22 cellular contexts compared by ENCODE assay signal in genomic region chr7:137324796-137325700, GRCh38. TPM values are rescaled to one million over a fixed set of nuclear protein-coding genes. Genes with fewer than 3 reads are reported as not detected.
"Had no signal": no experiment of that assay in that cellular context is flagged by ENCODE, and none has a peak within 500 bp of the region (broad histone marks: within the 10 kb centered on the region; RNA-seq: fewer than 3 reads in every experiment).

No MANE protein-coding gene starts in this region.

- H3K36me3 Mint-ChIP-seq: activated CD8-positive, alpha-beta memory T cell treated with anti-CD3 and anti-CD28 coated beads, Interleukin-2, amount 10 ng/mL, durations not matched to agents 7 days and 5 days; activated naive CD8-positive, alpha-beta T cell had no signal

- H3K4me1 Mint-ChIP-seq: activated CD4-positive, alpha-beta T cell treated with anti-CD3 and anti-CD28 coated beads, Interleukin-2, amount 10 ng/mL, durations not matched to agents 24 days and 14 days; activated CD8-positive, alpha-beta memory T cell treated with anti-CD3 and anti-CD28 coated beads, Interleukin-2, amount 10 ng/mL, durations not matched to agents 7 days and 5 days had no signal

- H3K27me3 ChIP-seq: brain microvascular endothelial cell had no signal

- H3K36me3 ChIP-seq: brain microvascular endothelial cell had no signal

- DNase-seq: activated CD4-positive, alpha-beta T cell treated with anti-CD3 and anti-CD28 coated beads for 1 hour; activated CD4-positive, alpha-beta T cell treated with anti-CD3 and anti-CD28 coated beads, Interleukin-2, amount 10 ng/mL, durations not matched to agents 24 days and 14 days; activated CD4-positive, alpha-beta T cell treated with anti-CD3 and anti-CD28 coated beads, Interleukin-2, amount 50 U/mL, for 48 hours; activated CD8-positive, alpha-beta memory T cell treated with anti-CD3 and anti-CD28 coated beads, Interleukin-2, amount 10 ng/mL, durations not matched to agents 7 days and 5 days; activated effector memory CD4-positive, alpha-beta T cell treated with anti-CD3 and anti-CD28 coated beads, Interleukin-2, amount 50 U/mL, for 16 hours; activated naive CD4-positive, alpha-beta T cell treated with anti-CD3 and anti-CD28 coated beads for 36 hours; activated T-cell treated with anti-CD3 and anti-CD28 coated beads, Interleukin-2, amount 50 U/mL, for 24 hours; amygdala; brain microvascular endothelial cell; cerebellar nuclear complex; NCI-H2107; NCI-H2171 treated with DMSO at 0.1 percent for 48 hours; NCI-H226; NCI-H526; NK-92 treated with Interleukin-12 subunit alpha and Interleukin-12 subunit beta, amount 100 ng/mL, for 24 hours; OCI-M1; RPMI8226 had no signal

- ATAC-seq: activated CD8-positive, alpha-beta memory T cell treated with anti-CD3 and anti-CD28 coated beads, Interleukin-2, amount 10 ng/mL, durations not matched to agents 7 days and 5 days; Panc1; Right ventricle myocardium inferior had no signal

- H3K27ac Mint-ChIP-seq: activated CD4-positive, alpha-beta T cell treated with anti-CD3 and anti-CD28 coated beads, Interleukin-2, amount 10 ng/mL, durations not matched to agents 24 days and 14 days; activated CD8-positive, alpha-beta memory T cell treated with anti-CD3 and anti-CD28 coated beads, Interleukin-2, amount 10 ng/mL, durations not matched to agents 7 days and 5 days; activated naive CD4-positive, alpha-beta T cell treated with anti-CD3 and anti-CD28 coated beads for 36 hours; activated naive CD8-positive, alpha-beta T cell; activated T-cell treated with anti-CD3 and anti-CD28 coated beads, Interleukin-2, amount 50 U/mL, for 24 hours; activated T-helper 1 cell treated with anti-CD3 and anti-CD28 coated beads, Interleukin-12 subunit alpha, Interleukin-12 subunit beta, Interleukin-2, Interleukin-4 antibody, amounts not matched to agents 30 ng/mL and 10 ng/mL and 1 ng/mL, durations not matched to agents 14 hours and 24 hours and 36 hours; T-helper 1 cell treated with Interleukin-12 subunit alpha and Interleukin-12 subunit beta and Interleukin-4 antibody, amounts not matched to agents 30 μg/mL and 1 μg/mL, for 36 hours had no signal

- H3K9me3 Mint-ChIP-seq: activated CD4-positive, alpha-beta T cell treated with anti-CD3 and anti-CD28 coated beads, Interleukin-2, amount 10 ng/mL, durations not matched to agents 24 days and 14 days; activated T-helper 1 cell treated with anti-CD3 and anti-CD28 coated beads, Interleukin-12 subunit alpha, Interleukin-12 subunit beta, Interleukin-2, Interleukin-4 antibody, amounts not matched to agents 30 ng/mL and 10 ng/mL and 1 ng/mL, durations not matched to agents 14 hours and 24 hours and 36 hours; T-helper 1 cell treated with Interleukin-12 subunit alpha and Interleukin-12 subunit beta and Interleukin-4 antibody, amounts not matched to agents 30 μg/mL and 1 μg/mL, for 36 hours had no signal

- H3K4me3 Mint-ChIP-seq: activated CD4-positive, alpha-beta T cell treated with anti-CD3 and anti-CD28 coated beads, Interleukin-2, amount 10 ng/mL, durations not matched to agents 24 days and 14 days; activated CD8-positive, alpha-beta memory T cell treated with anti-CD3 and anti-CD28 coated beads, Interleukin-2, amount 10 ng/mL, durations not matched to agents 7 days and 5 days; activated naive CD4-positive, alpha-beta T cell treated with anti-CD3 and anti-CD28 coated beads for 36 hours; activated naive CD8-positive, alpha-beta T cell; activated T-cell treated with anti-CD3 and anti-CD28 coated beads, Interleukin-2, amount 50 U/mL, for 24 hours; activated T-helper 1 cell treated with anti-CD3 and anti-CD28 coated beads, Interleukin-12 subunit alpha, Interleukin-12 subunit beta, Interleukin-2, Interleukin-4 antibody, amounts not matched to agents 30 ng/mL and 10 ng/mL and 1 ng/mL, durations not matched to agents 14 hours and 24 hours and 36 hours; T-helper 1 cell treated with Interleukin-12 subunit alpha and Interleukin-12 subunit beta and Interleukin-4 antibody, amounts not matched to agents 30 μg/mL and 1 μg/mL, for 36 hours had no signal

- H3K27ac ChIP-seq: brain microvascular endothelial cell had no signal

- H3K27me3 Mint-ChIP-seq: activated CD4-positive, alpha-beta T cell treated with anti-CD3 and anti-CD28 coated beads, Interleukin-2, amount 10 ng/mL, durations not matched to agents 24 days and 14 days; activated CD8-positive, alpha-beta memory T cell treated with anti-CD3 and anti-CD28 coated beads, Interleukin-2, amount 10 ng/mL, durations not matched to agents 7 days and 5 days; activated naive CD8-positive, alpha-beta T cell; activated T-cell treated with anti-CD3 and anti-CD28 coated beads, Interleukin-2, amount 50 U/mL, for 24 hours had no signal

RNA-seq across cellular contexts. Expression of gene PTN, which starts 18.5 kb away (rescaled TPM):
- total RNA-seq: activated CD4-positive, alpha-beta T cell treated with anti-CD3 and anti-CD28 coated beads, Interleukin-2, amount 10 ng/mL, durations not matched to agents 24 days and 14 days; activated CD8-positive, alpha-beta memory T cell treated with anti-CD3 and anti-CD28 coated beads, Interleukin-2, amount 10 ng/mL, durations not matched to agents 7 days and 5 days; activated naive CD4-positive, alpha-beta T cell treated with anti-CD3 and anti-CD28 coated beads for 36 hours; activated T-helper 1 cell treated with anti-CD3 and anti-CD28 coated beads, Interleukin-12 subunit alpha, Interleukin-12 subunit beta, Interleukin-2, Interleukin-4 antibody, amounts not matched to agents 30 ng/mL and 10 ng/mL and 1 ng/mL, durations not matched to agents 14 hours and 24 hours and 36 hours had no signal
